ENCODE assay signal across 1 cellular context in genomic region chr11:68342459-68343158, GRCh38.
TF ChIP-seq lines count a peak whose summit lies in the region.

No MANE protein-coding gene starts in this region.

TF ChIP-seq in HepG2, 621 proteins besides CTCF, POLR2A, EP300 and RAD21 (continued from another document):
- TF ChIP-seq ZNF318 (CRISPR knock-in tag; IDR thresholded peaks at IDR 0.05) (no peak), ZNF792 (CRISPR knock-in tag; IDR thresholded peaks at IDR 0.05) (no peak), ZBTB21 (CRISPR knock-in tag; IDR thresholded peaks at IDR 0.05) (no peak)
